3 cellular contexts compared by ENCODE assay signal in genomic region chr17:16273499-16273898, GRCh38.
TF ChIP-seq lines count a peak whose summit lies in the region.

No MANE protein-coding gene starts in this region.

TF ChIP-seq in SK-N-SH, 30 proteins besides CTCF, POLR2A, EP300 and RAD21:
- peak; percentile 65; the same call in 1 of the 2 replicates for TF ChIP-seq TCF12 (IDR thresholded peaks at IDR 0.05)
- TF ChIP-seq MEF2A (IDR thresholded peaks at IDR 0.05; ENCODE audit: borderline replicate concordance, low read depth), result no peak
- no peak for TF ChIP-seq TEAD4 (IDR thresholded peaks at IDR 0.05; ENCODE audit: borderline replicate concordance, insufficient read depth)
- TF ChIP-seq NRF1 (IDR thresholded peaks at IDR 0.05; ENCODE audit: low read depth, low read length), result no peak
- TF ChIP-seq FOSL2 (IDR thresholded peaks at IDR 0.05; ENCODE audit: borderline replicate concordance, low read depth), result peak; percentile 62; the same call in 1 of the 2 replicates
- no peak for TF ChIP-seq IRF3 (IDR thresholded peaks at IDR 0.05; ENCODE audit: low read depth, low read length)
- TF ChIP-seq EZH2phosphoT487 (IDR thresholded peaks at IDR 0.05; ENCODE audit: borderline replicate concordance, low read depth), result no peak
- TF ChIP-seq USF1 (IDR thresholded peaks at IDR 0.05; ENCODE audit: borderline replicate concordance, low read depth), result no peak
- TF ChIP-seq GATA2 (CRISPR knock-in tag; IDR thresholded peaks at IDR 0.05), result no peak
- no peak for TF ChIP-seq TAF1 (IDR thresholded peaks at IDR 0.05; ENCODE audit: borderline replicate concordance, low read depth, low read length)
- peak; percentile 20; the same call in 1 of the 2 replicates for TF ChIP-seq JUND (IDR thresholded peaks at IDR 0.05)
- TF ChIP-seq POLR2AphosphoS5 (IDR thresholded peaks at IDR 0.05; ENCODE audit: low read depth, low read length), result no peak
- TF ChIP-seq PBX3 (IDR thresholded peaks at IDR 0.05), result peak; percentile 32; the same call in 1 of the 2 replicates
- TF ChIP-seq USF2 (IDR thresholded peaks at IDR 0.05; ENCODE audit: borderline replicate concordance, low read depth, low read length), result no peak
- TF ChIP-seq GABPA (IDR thresholded peaks at IDR 0.05; ENCODE audit: low read depth), result no peak
TF ChIP-seq in SK-N-SH: peak in this region for 4.

TF ChIP-seq in SK-N-SH treated with all-trans-retinoic acid at 6 μM for 48 hours, 23 proteins besides CTCF, POLR2A, EP300 and RAD21:
- TF ChIP-seq BACH2 (CRISPR knock-in tag; IDR thresholded peaks at IDR 0.05; ENCODE audit: borderline replicate concordance), result no peak
- TF ChIP-seq CSDC2 (CRISPR knock-in tag; IDR thresholded peaks at IDR 0.05), result no peak
- no peak for TF ChIP-seq TCF4 (CRISPR knock-in tag; IDR thresholded peaks at IDR 0.05; ENCODE audit: borderline replicate concordance)
- no peak for TF ChIP-seq SNAI2 (CRISPR knock-in tag; IDR thresholded peaks at IDR 0.05)
- TF ChIP-seq ARNTL (CRISPR knock-in tag; IDR thresholded peaks at IDR 0.05; ENCODE audit: borderline replicate concordance, low read depth), result no peak
- TF ChIP-seq ESRRG (CRISPR knock-in tag; IDR thresholded peaks at IDR 0.05), result no peak
- no peak for TF ChIP-seq PATZ1 (CRISPR knock-in tag; IDR thresholded peaks at IDR 0.05; ENCODE audit: borderline replicate concordance)
- no peak for TF ChIP-seq ISL1 (CRISPR knock-in tag; IDR thresholded peaks at IDR 0.05)
- no peak for TF ChIP-seq TOX (CRISPR knock-in tag; IDR thresholded peaks at IDR 0.05; ENCODE audit: borderline replicate concordance)
- no peak for TF ChIP-seq POU6F1 (CRISPR knock-in tag; IDR thresholded peaks at IDR 0.05; ENCODE audit: borderline replicate concordance, low read depth)

TF ChIP-seq in K562, 482 proteins besides CTCF, POLR2A, EP300 and RAD21 (continues in another document):
- TF ChIP-seq CBFA2T3 (IDR thresholded peaks at IDR 0.05) (peak; percentile 88), SOX6 (IDR thresholded peaks at IDR 0.05) (peak; percentile 61), JUN (IDR thresholded peaks at IDR 0.05; ENCODE audit: borderline replicate concordance, low read depth, low read length) (0 out of 2 replicates have a peak, but pooled peaks have one; percentile 39), JUN (CRISPR knock-in tag; IDR thresholded peaks at IDR 0.05; ENCODE audit: borderline replicate concordance) (no peak), USF2 (CRISPR knock-in tag; IDR thresholded peaks at IDR 0.05) (peak; percentile 34; the same call in 1 of the 2 replicates), ZKSCAN3 (CRISPR knock-in tag; IDR thresholded peaks at IDR 0.05) (no peak), E2F8 (IDR thresholded peaks at IDR 0.05; ENCODE audit: low read depth, partially characterized antibody) (no peak), KDM1A (IDR thresholded peaks at IDR 0.05) (peak; percentile 98), ARID1B (IDR thresholded peaks at IDR 0.05) (peak; percentile 74), MXI1 (IDR thresholded peaks at IDR 0.05; ENCODE audit: low read depth, low read length) (no peak), SMARCA4 (IDR thresholded peaks at IDR 0.05) (peak; percentile 50), GTF2B (IDR thresholded peaks at IDR 0.05; ENCODE audit: extremely low read depth, insufficient read length) (no peak), ATF6 (CRISPR knock-in tag; IDR thresholded peaks at IDR 0.05) (no peak), NFYB (IDR thresholded peaks at IDR 0.05; ENCODE audit: extremely low read depth, insufficient read length) (no peak), CBX5 (IDR thresholded peaks at IDR 0.05; ENCODE audit: borderline replicate concordance, low read depth) (no peak), NONO (IDR thresholded peaks at IDR 0.05; ENCODE audit: low read depth in 2 of 2, low read length in 1 of 2) (no peak), TFE3 (CRISPR knock-in tag; IDR thresholded peaks at IDR 0.05) (peak; percentile 77), LCOR (CRISPR knock-in tag; IDR thresholded peaks at IDR 0.05) (no peak), ZNF75A (CRISPR knock-in tag; IDR thresholded peaks at IDR 0.05) (no peak), ZNF586 (CRISPR knock-in tag; conservative IDR thresholded peaks at IDR 0.05) (no peak), HNRNPL (IDR thresholded peaks at IDR 0.05; ENCODE audit: low read depth, low read length) (no peak), NFIC (IDR thresholded peaks at IDR 0.05) (peak; percentile 18; the same call in 1 of the 2 replicates), SIN3B (IDR thresholded peaks at IDR 0.05; ENCODE audit: low read depth) (no peak), MEIS2 (IDR thresholded peaks at IDR 0.05; ENCODE audit: partially characterized antibody) (peak; percentile 69), HOMEZ (CRISPR knock-in tag; IDR thresholded peaks at IDR 0.05) (no peak), CLOCK (CRISPR knock-in tag; IDR thresholded peaks at IDR 0.05; ENCODE audit: borderline replicate concordance) (no peak), RUNX1 (IDR thresholded peaks at IDR 0.05; ENCODE audit: low read depth) (no peak), JUND (IDR thresholded peaks at IDR 0.05; ENCODE audit: borderline replicate concordance, low read depth, low read length) (peak; percentile 28; the same call in 1 of the 2 replicates), JUND (tag; IDR thresholded peaks at IDR 0.05; ENCODE audit: borderline replicate concordance, low read depth, low read length) (no peak; the same call in 2 of the 3 replicates), HDAC2 (IDR thresholded peaks at IDR 0.05) (peak; percentile 81), TRIM25 (IDR thresholded peaks at IDR 0.05; ENCODE audit: borderline replicate concordance) (no peak), ATF3 (IDR thresholded peaks at IDR 0.05) (peak; percentile 50; the same call in 1 of the 2 replicates), ATF3 (CRISPR knock-in tag; conservative IDR thresholded peaks at IDR 0.05) (no peak), TCF3 (CRISPR knock-in tag; IDR thresholded peaks at IDR 0.05) (peak; percentile 66), NFATC3 (IDR thresholded peaks at IDR 0.05) (no peak)
